26 cellular contexts compared by ENCODE assay signal in the genomic region with DNA sequence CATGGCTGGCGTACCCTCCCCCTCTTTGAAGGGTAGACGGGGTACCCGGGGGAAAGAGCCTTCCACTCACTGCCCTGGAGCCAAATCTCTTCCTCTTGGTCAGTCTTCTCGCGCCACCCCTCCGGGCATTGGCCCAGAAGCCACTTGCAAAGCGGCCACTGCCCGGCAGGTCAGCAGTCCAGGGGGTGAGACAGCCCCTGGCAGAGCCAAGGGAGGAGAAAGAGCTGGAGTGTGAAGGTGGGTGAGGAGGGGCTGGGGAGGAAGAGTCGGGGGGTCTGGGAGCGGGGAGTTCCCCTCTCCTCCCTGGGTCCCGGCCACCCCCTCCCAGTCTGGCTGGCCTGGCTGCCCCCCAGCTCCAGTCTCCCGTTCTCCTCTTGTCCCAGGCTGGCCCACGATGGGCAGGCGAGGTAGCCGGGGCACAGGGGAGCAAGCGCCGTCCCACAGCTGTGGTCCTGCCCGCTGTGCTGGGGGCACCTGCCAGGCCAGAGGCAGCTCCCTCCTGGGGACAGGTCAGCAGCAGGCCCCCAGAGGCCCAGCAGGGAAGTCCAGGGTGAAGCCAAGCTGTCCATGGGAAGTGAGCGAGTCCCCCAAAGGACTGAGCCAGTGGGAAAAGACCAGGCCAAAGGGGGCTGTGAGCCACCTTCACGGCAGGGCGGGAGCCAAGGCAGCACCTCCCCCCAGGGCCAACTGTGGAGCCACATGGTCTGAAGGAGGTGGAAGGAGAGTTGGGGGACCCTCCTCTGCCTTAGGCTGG. TPM values are rescaled to one million over a fixed set of nuclear protein-coding genes. Genes with fewer than 3 reads are reported as not detected.
"Had no signal": no experiment of that assay in that cellular context is flagged by ENCODE, and none has a peak within 500 bp of the region (broad histone marks: within the 10 kb centered on the region; RNA-seq: fewer than 3 reads in every experiment).

No MANE protein-coding gene starts in this region.

- H3K36me3 ChIP-seq: cardiac muscle cell had no signal

- DNase-seq: activated B cell treated with CpG ODN at 0.5 μM for 24 hours; activated CD4-positive, alpha-beta memory T cell treated with anti-CD3 and anti-CD28 coated beads, Interleukin-2, amount 10 ng/mL, durations not matched to agents 7 days and 5 days; activated CD4-positive, alpha-beta T cell treated with anti-CD3 and anti-CD28 coated beads for 1 hour; activated CD4-positive, alpha-beta T cell treated with anti-CD3 and anti-CD28 coated beads, Interleukin-2, amount 50 U/mL, for 1 hour; activated naive CD4-positive, alpha-beta T cell treated with anti-CD3 and anti-CD28 coated beads for 36 hours; activated T-cell treated with anti-CD3 and anti-CD28 coated beads for 4 hours; Karpas-422; MM.1S; NCI-H1105; NCI-H1436; NCI-H1694 treated with DMSO at 0.1 percent for 48 hours; NCI-H2029 treated with DMSO at 0.1 percent for 48 hours; NCI-H345; NCI-H510A; NCI-H526 treated with DMSO at 0.1 percent for 48 hours; NK-92 treated with Interleukin-12 subunit alpha and Interleukin-12 subunit beta, amount 100 ng/mL, for 24 hours; OCI-M1; RPMI8226; T-helper 17 cell; T-helper 9 cell had no signal

- H3K4me3 ChIP-seq: cardiac muscle cell, K562, SK-N-MC had no signal

- H3K27ac ChIP-seq: cardiac muscle cell, SK-N-MC had no signal

- H3K27me3 ChIP-seq: cardiac muscle cell had no signal

- ATAC-seq: K562, Panc1, Right ventricle myocardium inferior, T-helper 17 cell had no signal

RNA-seq across cellular contexts. Expression of a gene that starts 21.6 kb away (rescaled TPM):
- total RNA-seq: activated B cell treated with CpG ODN at 0.5 μM for 24 hours; activated CD4-positive, alpha-beta memory T cell treated with anti-CD3 and anti-CD28 coated beads, Interleukin-2, amount 10 ng/mL, durations not matched to agents 7 days and 5 days; T-helper 17 cell had no signal

RNA-seq across cellular contexts. Expression of a gene that starts 48.2 kb away (rescaled TPM):
- total RNA-seq: activated B cell treated with CpG ODN at 0.5 μM for 24 hours; activated CD8-positive, alpha-beta memory T cell treated with anti-CD3 and anti-CD28 coated beads for 36 hours had no signal
